Comparison of ENCODE assay signal across 24 cellular contexts in genomic region chr14:30885840-30886740, GRCh38. TPM values are rescaled to one million over a fixed set of nuclear protein-coding genes. Genes with fewer than 3 reads are reported as not detected.
DNase-seq lines count a peak whose midpoint lies in the region; ATAC-seq, FAIRE-seq and TF ChIP-seq lines count a peak whose summit lies in the region.
"Had no signal": no experiment of that assay in that cellular context is flagged by ENCODE, and none has a peak within 500 bp of the region (broad histone marks: within the 10 kb centered on the region; RNA-seq: fewer than 3 reads in every experiment).

No MANE protein-coding gene starts in this region.

- no peak overlapping the region for H3K4me3 ChIP-seq in AG10803 (ENCODE audit: low read length)
- H3K4me3 ChIP-seq: A549; BLaER1 treated with 17β-estradiol and CSF1 and Interleukin-3, amounts not matched to agents 10 nM and 100 nM; K562; SJCRH30 had no signal

- TF ChIP-seq CTCF in AG10803 (conservative IDR thresholded peaks at IDR 0.05; ENCODE audit: low read length), result no peak

- ATAC-seq in left lobe of liver, result peak; percentile 60
- ATAC-seq in GM21360 (IDR thresholded peaks at IDR 0.05; ENCODE audit: unreplicated experiment), result no peak
- ATAC-seq: CD8-positive, alpha-beta T cell; K562 had no signal

- FAIRE-seq in HTR-8/SVneo (lab: Jason Lieb, UNC), result peak; percentile 96
- FAIRE-seq: A549, K562, RCC 7860 had no signal

- DNase-seq in AG10803 (ENCODE audit: low read depth), result peak; percentile 40
- no peak for DNase-seq in HTR-8/SVneo (ENCODE audit: insufficient read length, low spot score)
- DNase-seq in astrocyte of the hippocampus (ENCODE audit: low read depth, low spot score), result peak; percentile 18
- DNase-seq in left lobe of liver (ENCODE audit: low spot score), result no peak
- DNase-seq in T-helper 2 cell, result no peak
- DNase-seq in mesenteric fat pad (ENCODE audit: low spot score), result no peak
- no peak for DNase-seq in NCI-H748 (lab: John Stamatoyannopoulos, UW; ENCODE audit: unreplicated experiment)
- DNase-seq: Calu3; CD8-positive, alpha-beta T cell; GF-D8; H9; HFFc6; MM.1S; NCI-H1048; NCI-H1417 treated with DMSO at 0.1 percent for 48 hours; NCI-H187 treated with DMSO at 0.1 percent for 48 hours; NCI-H2107; NCI-H69; SJCRH30 had no signal

RNA-seq across cellular contexts. Expression of gene COCH, which starts 11.7 kb away (rescaled TPM):
- 0.33 TPM for total RNA-seq in left lobe of liver
- 5.8 TPM for total RNA-seq in mesenteric fat pad
- total RNA-seq: HFFc6, SJCRH30 had no signal

Comparison
In these comparisons a context has a peak if more than half of its experiments do, and no peak if none do; other contexts are left out.
1. DNase-seq: peak in AG10803 (single experiment) and astrocyte of the hippocampus (single experiment); none in HTR-8/SVneo (single experiment), left lobe of liver (single experiment), T-helper 2 cell (0 of 5), mesenteric fat pad (single experiment) and NCI-H748 (single experiment).